Comparison of ENCODE assay signal across 15 cellular contexts in genomic region chr14:32377046-32377445, GRCh38. TPM values are rescaled to one million over a fixed set of nuclear protein-coding genes. Genes with fewer than 3 reads are reported as not detected.
DNase-seq lines count a peak whose midpoint lies in the region; ATAC-seq and TF ChIP-seq lines count a peak whose summit lies in the region.
"Had no signal": no experiment of that assay in that cellular context is flagged by ENCODE, and none has a peak within 500 bp of the region (broad histone marks: within the 10 kb centered on the region; RNA-seq: fewer than 3 reads in every experiment).

No MANE protein-coding gene starts in this region.

- WGBS in right lobe of liver (ENCODE audit: insufficient coverage, low coverage, low lambda C conversion rate, missing lambda C conversion rate): 42% methylated on average over 3 of the region's 3 CpGs

- peak; percentile 63 to 86 (median 81) for ATAC-seq in right lobe of liver
- ATAC-seq: A549 had no signal

- H3K36me3 ChIP-seq in right lobe of liver (no peaks in the 10 kb centered on the region), ascending aorta (no peaks in the 10 kb centered on the region)
- H3K36me3 ChIP-seq: BE2C had no signal

- H3K27me3 ChIP-seq in dorsolateral prefrontal cortex: no peaks in the 10 kb centered on the region
- H3K27me3 ChIP-seq in right lobe of liver: no peaks in the 10 kb centered on the region
- H3K27me3 ChIP-seq in ascending aorta: no peaks in the 10 kb centered on the region
- H3K27me3 ChIP-seq: BE2C had no signal

- intact Hi-C loops in dorsolateral prefrontal cortex (cut with DNase I): no loop called here
- intact Hi-C loops in right lobe of liver (cut with DNase I): no loop called here
- intact Hi-C loops in ascending aorta (cut with DNase I): no loop called here

- no peak for TF ChIP-seq POLR2A in right lobe of liver (IDR thresholded peaks at IDR 0.05)

- no peak for TF ChIP-seq CTCF in dorsolateral prefrontal cortex (IDR thresholded peaks at IDR 0.05 in 54 of 56, conservative IDR thresholded peaks at IDR 0.05 in 2 of 56; ENCODE audit: low read depth in 1 of 56, partially characterized antibody in 56 of 56)
- TF ChIP-seq CTCF in right lobe of liver (IDR thresholded peaks at IDR 0.05): no peak
- TF ChIP-seq CTCF in ascending aorta (IDR thresholded peaks at IDR 0.05): no peak

- peak overlapping the region in 3 of 59 donors; percentile 6 to 33 (median 20) for H3K4me3 ChIP-seq in dorsolateral prefrontal cortex
- H3K4me3 ChIP-seq in right lobe of liver: no peak overlapping the region
- no peak overlapping the region for H3K4me3 ChIP-seq in ascending aorta
- H3K4me3 ChIP-seq: A549 had no signal

- peak overlapping the region in 57 of 59 donors; percentile 0 to 88 (median 70) for H3K27ac ChIP-seq in dorsolateral prefrontal cortex
- H3K27ac ChIP-seq in right lobe of liver: peak overlapping the region in 1 of 3 donors; percentile 4
- peak overlapping the region; percentile 68 for H3K27ac ChIP-seq in temporal lobe (ENCODE audit: low read depth, low read length)
- H3K27ac ChIP-seq in ascending aorta: no peak overlapping the region
- H3K27ac ChIP-seq: A549, C4-2B had no signal

- H3K9me3 ChIP-seq in right lobe of liver (no peaks in the 10 kb centered on the region), ascending aorta (no peaks in the 10 kb centered on the region)
- H3K9me3 ChIP-seq: A549, BE2C had no signal

- DNase-seq in SK-N-DZ (ENCODE audit: low spot score): peak; percentile 6
- DNase-seq in dorsolateral prefrontal cortex: no peak
- no peak for DNase-seq in right lobe of liver
- DNase-seq in ascending aorta (ENCODE audit: low spot score in 2 of 2): no peak
- no peak for DNase-seq in COR-L47 (lab: John Stamatoyannopoulos, UW)
- no peak for DNase-seq in OCI-M1 (lab: John Stamatoyannopoulos, UW)
- DNase-seq: BE2C; CD4-positive, alpha-beta memory T cell; DND-41; GDM1; HCEC 1CT; HFFc6 had no signal

- H3K4me1 ChIP-seq in right lobe of liver (no peaks in the 10 kb centered on the region), ascending aorta (no peaks in the 10 kb centered on the region)

RNA-seq across cellular contexts. Expression of gene AKAP6, which starts 47.9 kb away (rescaled TPM):
- polyA plus RNA-seq in SK-N-DZ (2014; cell fraction: cytosol; rRNA removed): 2.7 and 8.0 TPM in 2 replicates
- polyA plus RNA-seq in SK-N-DZ (2014; cell fraction: nucleus; rRNA removed): 6.3 and 10.2 TPM in 2 replicates
- 100 to 1,000 TPM; 160 to 396 (median 286) TPM for total RNA-seq in dorsolateral prefrontal cortex
- total RNA-seq in right lobe of liver: 1 to 10 TPM; 1.7 to 9.6 (median 4.3) TPM
- 107 TPM for total RNA-seq in temporal lobe
- 21.1 TPM for total RNA-seq in ascending aorta

Comparison
In these comparisons a context has a peak if more than half of its experiments do, and no peak if none do; other contexts are left out.
1. H3K27ac ChIP-seq: peak in dorsolateral prefrontal cortex (57 of 59) and temporal lobe (single experiment); none in ascending aorta (0 of 2).